In the genomic region with DNA sequence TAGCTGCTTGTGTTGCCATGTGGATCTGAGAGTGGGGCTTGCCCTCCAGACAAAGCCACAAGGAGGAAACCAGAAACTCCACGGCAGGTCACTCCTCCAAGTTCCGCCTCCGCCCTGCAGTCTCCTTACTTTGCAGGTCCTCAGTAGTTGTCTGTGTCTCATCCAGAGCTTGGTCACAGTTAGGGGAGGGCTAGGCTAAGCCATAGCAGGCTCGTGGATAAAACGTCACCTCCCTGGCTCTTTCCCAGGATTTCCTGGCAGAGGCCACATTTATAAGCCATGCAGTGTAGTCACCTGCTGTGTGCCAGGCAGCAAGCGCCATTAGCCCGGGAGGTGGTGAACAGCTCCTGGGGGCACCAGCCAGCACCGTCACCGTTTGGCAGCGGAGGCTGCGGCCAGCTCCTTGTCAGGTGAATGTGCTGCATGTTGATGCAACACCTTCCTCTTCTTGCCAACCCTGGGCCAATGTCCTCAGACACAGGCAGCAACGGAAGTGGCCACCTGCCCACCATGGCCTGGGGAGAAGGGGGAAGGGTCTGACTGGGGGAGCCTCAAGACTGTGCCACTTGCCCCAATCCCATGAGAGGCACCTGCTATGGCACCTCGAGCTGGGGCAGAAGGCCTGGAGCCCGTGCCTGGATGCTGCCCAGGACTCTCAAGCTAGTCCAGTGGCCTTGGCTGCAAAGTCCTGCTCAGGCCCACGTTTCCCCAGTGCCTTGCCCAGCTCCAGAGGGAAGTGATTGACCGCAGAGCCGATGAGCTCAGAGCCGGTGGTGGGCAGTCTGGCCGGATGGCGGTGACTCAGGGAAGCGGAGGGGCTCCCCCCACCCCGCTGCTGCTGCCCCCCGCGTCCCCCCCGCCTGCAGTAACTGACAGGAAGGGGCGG, we compare ENCODE assay signal across 8 cellular contexts. TPM values are rescaled to one million over a fixed set of nuclear protein-coding genes. Genes with fewer than 3 reads are reported as not detected.
A peak's percentile ranks its signal among the peaks of the same experiment; 100 is the strongest.
DNase-seq lines count a peak whose midpoint lies in the region; ATAC-seq lines count a peak whose summit lies in the region.

No MANE protein-coding gene starts in this region.

- H3K36me3 Mint-ChIP-seq in immature natural killer cell: no peaks in the 10 kb centered on the region

- peaks cover 52 to 62% of the 10 kb centered on the region in 2 donors for H3K4me1 Mint-ChIP-seq in immature natural killer cell

- peak overlapping the region; percentile 81 to 97 (median 96) for H3K27ac Mint-ChIP-seq in immature natural killer cell

- peak overlapping the region; percentile 77 to 87 (median 81) for H3K4me3 Mint-ChIP-seq in immature natural killer cell

- H3K9me3 Mint-ChIP-seq in immature natural killer cell: no peaks in the 10 kb centered on the region

- DNase-seq in stimulated activated CD4-positive, alpha-beta T cell treated with anti-CD3 and anti-CD28 coated beads, Interleukin-1b, Interleukin-23, amount 100 ng/mL, for 48 hours: peak; percentile 48
- no peak for DNase-seq in stimulated activated CD4-positive, alpha-beta T cell treated with anti-CD3 and anti-CD28 coated beads, Interleukin-12 subunit alpha, Interleukin-12 subunit beta, amount 100 ng/mL, for 4 hours
- DNase-seq in RPMI7951 (ENCODE audit: low read depth) (peak; percentile 99), immature natural killer cell (peak; percentile 77 to 81 (median 80))
- peak; percentile 30 for DNase-seq in activated naive CD4-positive, alpha-beta T cell treated with anti-CD3 and anti-CD28 coated beads, Interleukin-2, amount 50 U/mL, for 16 hours
- DNase-seq in stimulated activated CD8-positive, alpha-beta memory T cell treated with anti-CD3 and anti-CD28 coated beads, Interleukin-7, amount 100 ng/mL, for 48 hours (ENCODE audit: extremely low read depth in 1 of 2, low read depth in 1 of 2): peak; percentile 47 to 58

- ATAC-seq in GM18498 (IDR thresholded peaks at IDR 0.05; ENCODE audit: unreplicated experiment): no peak
- no peak for ATAC-seq in GM21381 (IDR thresholded peaks at IDR 0.05; ENCODE audit: unreplicated experiment)

- peaks cover 0 to 5% (median 0%) of the 10 kb centered on the region in 3 donors for H3K27me3 Mint-ChIP-seq in immature natural killer cell (ENCODE audit: low read depth in 3 of 3)

RNA-seq across cellular contexts. Expression of gene SLCO4A1, which starts 39.0 kb away (rescaled TPM):
- 60.2 and 62.4 TPM in 2 replicates for total RNA-seq in RPMI7951 (2014; rRNA removed; shearing (Covaris generic))
- polyA plus RNA-seq in immature natural killer cell: under 1 TPM in 2 of 3 donors, not detected in 1; 0.34 to 0.40 TPM
